ENCODE assay signal across 8 cellular contexts in the genomic region with DNA sequence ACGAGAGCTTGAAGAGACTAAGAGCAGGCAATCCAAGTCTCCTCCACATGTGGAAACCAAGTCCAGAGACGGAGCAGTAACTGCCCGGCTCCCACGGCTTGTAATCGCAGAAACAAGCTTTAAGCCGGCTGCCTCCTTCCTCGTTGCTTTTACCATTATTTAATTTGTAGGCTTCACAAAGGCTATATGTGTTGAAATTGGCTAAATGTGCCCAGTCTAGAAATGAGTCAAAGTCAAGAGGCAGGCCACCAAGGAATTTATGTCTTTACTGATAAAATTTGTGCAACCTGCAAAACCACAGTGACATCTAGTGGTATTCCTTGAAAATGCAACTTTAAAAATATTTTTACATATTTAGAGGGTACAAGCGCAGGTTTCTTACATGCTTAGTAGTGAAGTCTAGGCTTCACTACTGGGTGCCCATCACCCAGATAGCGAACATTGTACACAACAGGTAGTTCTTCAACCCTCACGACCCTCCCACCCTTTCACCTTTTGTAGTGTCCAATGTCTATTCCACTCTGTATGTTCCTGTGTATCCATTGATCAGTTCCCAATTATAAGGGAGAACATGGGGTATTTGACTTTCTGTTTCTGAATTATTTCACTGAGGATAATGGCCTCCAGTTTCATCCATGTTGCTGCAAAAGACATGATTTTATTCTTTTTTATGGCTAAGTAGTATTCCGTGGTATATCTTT. TPM values are rescaled to one million over a fixed set of nuclear protein-coding genes. Genes with fewer than 3 reads are reported as not detected.
DNase-seq lines count a peak whose midpoint lies in the region; FAIRE-seq and TF ChIP-seq lines count a peak whose summit lies in the region.

No MANE protein-coding gene starts in this region.

- TF ChIP-seq RAD21 in SK-N-SH (IDR thresholded peaks at IDR 0.05; ENCODE audit: low read length) = peak; percentile 89

- no peaks in the 10 kb centered on the region; the same call in 1 of the 2 replicates for H3K27me3 ChIP-seq in SK-N-SH (ENCODE audit: insufficient read depth)

- no peak overlapping the region for H3K9ac ChIP-seq in SK-N-SH

- no peaks in the 10 kb centered on the region; a peak in 2 of 4 replicates for H3K4me1 ChIP-seq in SK-N-SH (ENCODE audit: control insufficient read depth in 1 of 2, insufficient read depth in 2 of 2, low read depth in 1 of 2, low read length in 1 of 2)

- WGBS in SK-N-SH (ENCODE audit: low lambda C conversion rate) = 44% methylated on average over 11 of the region's 11 CpGs

- no peaks in the 10 kb centered on the region for H3K36me3 ChIP-seq in SK-N-SH (replicated peaks in 1 of 2; ENCODE audit: control insufficient read depth in 1 of 2, insufficient read depth in 2 of 2, low read length in 1 of 2)

- no peak for TF ChIP-seq EP300 in SK-N-SH (IDR thresholded peaks at IDR 0.05; ENCODE audit: borderline replicate concordance in 1 of 2, low read depth in 1 of 2, low read length in 1 of 2)

- H3K9me2 ChIP-seq in SK-N-SH = no peaks in the 10 kb centered on the region

- H2AFZ ChIP-seq in SK-N-SH (ENCODE audit: low read depth) = no peak overlapping the region

- H3K4me3 Mint-ChIP-seq in activated T-cell treated with anti-CD3 and anti-CD28 coated beads, Interleukin-2, amount 50 U/mL, for 24 hours = no peak overlapping the region

- H3K9me3 Mint-ChIP-seq in activated T-cell treated with anti-CD3 and anti-CD28 coated beads, Interleukin-2, amount 50 U/mL, for 24 hours = no peaks in the 10 kb centered on the region

- no peak overlapping the region for H3K27ac ChIP-seq in SK-N-SH (ENCODE audit: low read depth in 2 of 2, low read length in 1 of 2)

- POLR2A ChIA-PET in SK-N-SH (lab: Yijun Ruan, JAX) = no interaction called here

- H3F3A ChIP-seq in SK-N-SH (replicated peaks; ENCODE audit: insufficient read depth) = no peaks in the 10 kb centered on the region

- H3K4me3 ChIP-seq in SK-N-SH (ENCODE audit: low read depth in 2 of 2, low read length in 1 of 2) = no peak overlapping the region; a peak in 1 of 4 replicates

- TF ChIP-seq CTCF in SK-N-SH (IDR thresholded peaks at IDR 0.05) = peak; percentile 84

- H3K4me2 ChIP-seq in SK-N-SH = no peak overlapping the region

- H3K79me2 ChIP-seq in SK-N-SH (ENCODE audit: insufficient read depth) = no peaks in the 10 kb centered on the region

- DNase-seq in Ammon's horn (ENCODE audit: low spot score) (peak; percentile 6), GM18507 (ENCODE audit: extremely low spot score, insufficient read length, low read depth) (peak; percentile 23), LHCN-M2 (ENCODE audit: low read depth) (peak; percentile 64), SK-N-SH (peak; percentile 32), fibroblast of peridontal ligament (ENCODE audit: extremely low read depth) (peak; percentile 95), non-pigmented ciliary epithelial cell (ENCODE audit: low read depth) (peak; percentile 40)
- DNase-seq in activated CD4-positive, CD25-positive, alpha-beta regulatory T cell treated with anti-CD3 and anti-CD28 coated beads, Interleukin-2, amount 50 U/mL, for 72 hours = no peak
- DNase-seq in activated T-cell treated with anti-CD3 and anti-CD28 coated beads, Interleukin-2, amount 50 U/mL, for 24 hours = no peak

- no peak overlapping the region for H3K27ac Mint-ChIP-seq in activated T-cell treated with anti-CD3 and anti-CD28 coated beads, Interleukin-2, amount 50 U/mL, for 24 hours

- no peaks in the 10 kb centered on the region for H4K20me1 ChIP-seq in SK-N-SH (ENCODE audit: insufficient read depth)

- H3K36me3 Mint-ChIP-seq in activated T-cell treated with anti-CD3 and anti-CD28 coated beads, Interleukin-2, amount 50 U/mL, for 24 hours (ENCODE audit: low read depth) = no peaks in the 10 kb centered on the region

- peak; percentile 83 for FAIRE-seq in GM18507 (lab: Jason Lieb, UNC)

- no peaks in the 10 kb centered on the region for H3K4me1 Mint-ChIP-seq in activated T-cell treated with anti-CD3 and anti-CD28 coated beads, Interleukin-2, amount 50 U/mL, for 24 hours (ENCODE audit: low read depth)

- CTCF ChIA-PET in SK-N-SH (lab: Yijun Ruan, JAX) = interaction anchor here (0.6 to 4.3 kb wide), 49 partner anchors 9 to 1805 kb away, joined by 3 to 20 read pairs (median 3); partner anchors contain the start of gene LSM11

- H3K27me3 Mint-ChIP-seq in activated T-cell treated with anti-CD3 and anti-CD28 coated beads, Interleukin-2, amount 50 U/mL, for 24 hours = peaks cover 6% of the 10 kb centered on the region

- H3K9me3 ChIP-seq in SK-N-SH = no peaks in the 10 kb centered on the region; the same call in 1 of the 2 replicates

TF ChIP-seq in SK-N-SH, 30 proteins besides CTCF, POLR2A, EP300 and RAD21:
- 0 out of 2 replicates have a peak, but pooled peaks have one; percentile 3 for TF ChIP-seq FOSL2 (IDR thresholded peaks at IDR 0.05; ENCODE audit: borderline replicate concordance, low read depth)
- TF ChIP-seq POLR2AphosphoS5 (IDR thresholded peaks at IDR 0.05; ENCODE audit: low read depth, low read length) = no peak
- TF ChIP-seq SMC3 (IDR thresholded peaks at IDR 0.05; ENCODE audit: low read depth, low read length) = peak; percentile 48; the same call in 1 of the 2 replicates
- peak; percentile 25; the same call in 1 of the 2 replicates for TF ChIP-seq RFX5 (IDR thresholded peaks at IDR 0.05; ENCODE audit: low read length)
- no peak for TF ChIP-seq MAX (IDR thresholded peaks at IDR 0.05; ENCODE audit: low read depth)
- TF ChIP-seq ELF1 (IDR thresholded peaks at IDR 0.05) = no peak
- peak; percentile 25; the same call in 1 of the 2 replicates for TF ChIP-seq GATA2 (CRISPR knock-in tag; IDR thresholded peaks at IDR 0.05)

RNA-seq across cellular contexts. Expression of gene EBF1, which starts 33.5 kb away (rescaled TPM):
- 2.8 and 3.3 TPM in 2 replicates for total RNA-seq in LHCN-M2 (2014; rRNA removed)
- polyA plus RNA-seq in LHCN-M2 (2012) = 1.4 TPM
- 0.26 and 0.36 TPM in 2 replicates for polyA plus RNA-seq in SK-N-SH (2012; rRNA removed)
- 0.23 and 0.33 TPM in 2 replicates for polyA plus RNA-seq in SK-N-SH (2012; cell fraction: cytosol; rRNA removed)
- polyA plus RNA-seq in SK-N-SH (2012; cell fraction: nucleus; rRNA removed) = 0.42 TPM in 2 replicates

Comparison
In these comparisons a context has a peak if more than half of its experiments do, and no peak if none do; other contexts are left out.
1. DNase-seq: peak in Ammon's horn (single experiment), GM18507 (single experiment), LHCN-M2 (single experiment), SK-N-SH (single experiment), fibroblast of peridontal ligament (single experiment) and non-pigmented ciliary epithelial cell (single experiment); none in activated CD4-positive, CD25-positive, alpha-beta regulatory T cell treated with anti-CD3 and anti-CD28 coated beads, Interleukin-2, amount 50 U/mL, for 72 hours (single experiment) and activated T-cell treated with anti-CD3 and anti-CD28 coated beads, Interleukin-2, amount 50 U/mL, for 24 hours (single experiment).